ENCODE assay signal across 28 cellular contexts in genomic region chr9:71144495-71144894, GRCh38. TPM values are rescaled to one million over a fixed set of nuclear protein-coding genes. Genes with fewer than 3 reads are reported as not detected.
"Had no signal": no experiment of that assay in that cellular context is flagged by ENCODE, and none has a peak within 500 bp of the region (broad histone marks: within the 10 kb centered on the region; RNA-seq: fewer than 3 reads in every experiment).

No MANE protein-coding gene starts in this region.

- DNase-seq: activated CD4-positive, alpha-beta memory T cell treated with anti-CD3 and anti-CD28 coated beads, Interleukin-2, amount 10 ng/mL, durations not matched to agents 7 days and 5 days; activated CD4-positive, alpha-beta T cell treated with anti-CD3 and anti-CD28 coated beads for 4 hours; activated CD4-positive, alpha-beta T cell treated with anti-CD3 and anti-CD28 coated beads, Interleukin-2, amount 10 ng/mL, durations not matched to agents 7 days and 5 days; activated CD4-positive, alpha-beta T cell treated with anti-CD3 and anti-CD28 coated beads, Interleukin-2, amount 50 U/mL, for 4 hours; activated CD4-positive, CD25-positive, alpha-beta regulatory T cell; activated CD4-positive, CD25-positive, alpha-beta regulatory T cell treated with anti-CD3 and anti-CD28 coated beads, Interleukin-2, amount 50 U/mL, for 72 hours; activated CD8-positive, alpha-beta memory T cell treated with anti-CD3 and anti-CD28 coated beads, Interleukin-2, amount 50 U/mL, for 48 hours; activated gamma-delta T cell treated with Interleukin-2 at 50 U/mL for 16 hours; activated naive CD4-positive, alpha-beta T cell treated with anti-CD3 and anti-CD28 coated beads, Interleukin-2, amount 50 U/mL, for 16 hours; activated naive CD4-positive, alpha-beta T cell treated with Interleukin-2 at 50 U/mL for 16 hours; activated T-cell treated with anti-CD3 and anti-CD28 coated beads for 4 hours; activated T-cell treated with anti-CD3 and anti-CD28 coated beads, Interleukin-2, amount 50 U/mL, for 24 hours; activated T-cell treated with anti-CD3 and anti-CD28 coated beads, Interleukin-2, amount 50 U/mL, for 72 hours; amniotic stem cell; anterior cingulate cortex; effector CD4-positive, alpha-beta T cell; effector memory CD8-positive, alpha-beta T cell; foreskin fibroblast; head of caudate nucleus; T-helper 1 cell; T-helper 17 cell had no signal

- FAIRE-seq: astrocyte, bronchial epithelial cell, frontal cortex had no signal

- H3K27ac ChIP-seq: brain microvascular endothelial cell, coronary artery had no signal

- ATAC-seq: activated T-cell treated with anti-CD3 and anti-CD28 coated beads, Interleukin-2, amount 50 U/mL, for 72 hours; effector memory CD8-positive, alpha-beta T cell; esophagus mucosa; T-helper 17 cell had no signal

- H3K27me3 ChIP-seq: brain microvascular endothelial cell had no signal

- H3K4me3 ChIP-seq: coronary artery had no signal

- H3K36me3 ChIP-seq: brain microvascular endothelial cell had no signal

RNA-seq across cellular contexts. Expression of gene TRPM3, which starts 23.1 kb away (rescaled TPM):
- total RNA-seq: activated CD4-positive, alpha-beta memory T cell treated with anti-CD3 and anti-CD28 coated beads, Interleukin-2, amount 10 ng/mL, durations not matched to agents 7 days and 5 days; activated CD4-positive, alpha-beta T cell treated with anti-CD3 and anti-CD28 coated beads, Interleukin-2, amount 10 ng/mL, durations not matched to agents 7 days and 5 days; activated T-cell treated with anti-CD3 and anti-CD28 coated beads, Interleukin-2, amount 50 U/mL, for 72 hours; bronchial epithelial cell; epithelial cell of proximal tubule; esophagus mucosa; T-helper 17 cell had no signal
